6 cellular contexts compared by ENCODE assay signal in genomic region chr11:124762624-124763155, GRCh38. TPM values are rescaled to one million over a fixed set of nuclear protein-coding genes. Genes with fewer than 3 reads are reported as not detected.
A peak's percentile ranks its signal among the peaks of the same experiment; 100 is the strongest.
DNase-seq lines count a peak whose midpoint lies in the region; ATAC-seq and TF ChIP-seq lines count a peak whose summit lies in the region.

No MANE protein-coding gene starts in this region.

- H3K4me3 Mint-ChIP-seq in naive thymus-derived CD4-positive, alpha-beta T cell, result peak overlapping the region; percentile 87 to 99 (median 94)

- H3K27me3 ChIP-seq in naive thymus-derived CD4-positive, alpha-beta T cell (ENCODE audit: control insufficient read depth in 2 of 2, insufficient read depth in 2 of 2, low read length in 2 of 2), result peaks cover 7 to 16% of the 10 kb centered on the region in 2 donors

- peaks cover 18 to 42% (median 34%) of the 10 kb centered on the region in 5 donors for H3K27me3 Mint-ChIP-seq in naive thymus-derived CD4-positive, alpha-beta T cell

- H3K36me3 ChIP-seq in naive thymus-derived CD4-positive, alpha-beta T cell (ENCODE audit: control insufficient read depth in 2 of 3, insufficient read depth in 3 of 3, low read length in 3 of 3), result peaks cover 0 to 9% (median 0%) of the 10 kb centered on the region in 3 experiments

- peaks cover 8 to 31% of the 10 kb centered on the region in 2 donors for H3K4me1 ChIP-seq in naive thymus-derived CD4-positive, alpha-beta T cell (ENCODE audit: control insufficient read depth in 2 of 2, insufficient read depth in 2 of 2, low read length in 2 of 2)

- peaks cover 0 to 4% (median 3%) of the 10 kb centered on the region in 5 donors for H3K36me3 Mint-ChIP-seq in naive thymus-derived CD4-positive, alpha-beta T cell

- CTCF ChIA-PET in naive thymus-derived CD4-positive, alpha-beta T cell (lab: Charles Lee), result interaction anchor here (0.6 to 7.1 kb wide), 18 partner anchors 9 to 120 kb away, joined by 3 to 110 read pairs (median 6); partner anchors contain the start of genes MSANTD2, SIAE and SPA17

- H3K9me3 ChIP-seq in naive thymus-derived CD4-positive, alpha-beta T cell (ENCODE audit: control insufficient read depth in 2 of 3, low read length in 3 of 3), result no peaks in the 10 kb centered on the region

- in situ Hi-C loops in GM13977 (cut with MboI; ENCODE audit: low pct_unique_long_range_greater_than_20kb, low sequenced_read_pairs, unreplicated experiment), result loop anchor here (5.0 kb wide), 1 partner anchor 90 kb away; the partner anchor contains the start of genes SIAE and SPA17
- in situ Hi-C loops in astrocyte of the cerebellum (cut with HindIII; ENCODE audit: low sequenced_read_pairs), result no loop called here

- peak overlapping the region in 7 of 9 donors; percentile 24 to 92 (median 72) for H3K27ac Mint-ChIP-seq in naive thymus-derived CD4-positive, alpha-beta T cell

- H3K4me1 Mint-ChIP-seq in naive thymus-derived CD4-positive, alpha-beta T cell, result peaks cover 6 to 40% (median 24%) of the 10 kb centered on the region in 7 donors

- POLR2A ChIA-PET in naive thymus-derived CD4-positive, alpha-beta T cell (lab: Charles Lee), result interaction anchor here (0.9 to 5.1 kb wide), 9 partner anchors 10 to 93 kb away, joined by 3 to 54 read pairs (median 7); partner anchors contain the start of genes MSANTD2, SIAE, SPA17 and VSIG2

- H3K9me3 Mint-ChIP-seq in naive thymus-derived CD4-positive, alpha-beta T cell, result peaks cover 0 to 1% (median 0%) of the 10 kb centered on the region in 11 donors

- peak overlapping the region; percentile 40 for H3K4me3 ChIP-seq in astrocyte of the cerebellum (ENCODE audit: low read depth, low read length)
- peak overlapping the region; percentile 87 for H3K4me3 ChIP-seq in naive thymus-derived CD4-positive, alpha-beta T cell (ENCODE audit: low read length)

- DNase-seq in GM13977 (ENCODE audit: low spot score) (no peak), astrocyte of the cerebellum (ENCODE audit: low read depth) (no peak), NCI-H2196 (lab: John Stamatoyannopoulos, UW; ENCODE audit: unreplicated experiment) (no peak), kidney glomerular epithelial cell (lab: John Stamatoyannopoulos, UW) (no peak)
- peak in 1 of 9 donors; percentile 42 for DNase-seq in naive thymus-derived CD4-positive, alpha-beta T cell

- TF ChIP-seq CTCF in GM13977 (IDR thresholded peaks at IDR 0.05; ENCODE audit: extremely low read depth, insufficient read depth, missing control alignments), result peak; percentile 12
- no peak for TF ChIP-seq CTCF in astrocyte of the cerebellum (IDR thresholded peaks at IDR 0.05; ENCODE audit: low read depth, low read length, missing control alignments)

- peak; percentile 16 for ATAC-seq in HG03045 (IDR thresholded peaks at IDR 0.05; ENCODE audit: unreplicated experiment)
- peak; percentile 31 for ATAC-seq in naive thymus-derived CD4-positive, alpha-beta T cell

- H3K27ac ChIP-seq in naive thymus-derived CD4-positive, alpha-beta T cell (ENCODE audit: low read depth, low read length), result peak overlapping the region; percentile 26

- intact Hi-C loops in naive thymus-derived CD4-positive, alpha-beta T cell (cut with micrococcal nuclease), result loop anchor here (1.0 to 5.0 kb wide), 14 partner anchors 16 to 380 kb away; partner anchors contain the start of genes CCDC15 (in 2 of the 2), MSANTD2 (in 2 of the 2), SIAE (in 1 of the 2) and SPA17 (in 1 of the 2)

RNA-seq across cellular contexts. Expression of gene ESAM, which starts 0.6 kb away (rescaled TPM):
- total RNA-seq in naive thymus-derived CD4-positive, alpha-beta T cell, result 1 to 10 TPM in 4 of 5 experiments, under 1 TPM in 1; 0.39 to 3.4 (median 1.7) TPM
- polyA plus RNA-seq in naive thymus-derived CD4-positive, alpha-beta T cell, result 1 to 10 TPM; 1.9 to 4.1 TPM

RNA-seq across cellular contexts. Expression of gene VSIG2, which starts 10.6 kb away (rescaled TPM):
- 1 to 10 TPM in 2 of 5 experiments, under 1 TPM in 3; 0.19 to 1.7 (median 0.85) TPM for total RNA-seq in naive thymus-derived CD4-positive, alpha-beta T cell
- under 1 TPM in 1 of 2 donors, not detected in 1; 0.32 TPM for polyA plus RNA-seq in naive thymus-derived CD4-positive, alpha-beta T cell

RNA-seq across cellular contexts. Expression of gene NRGN, which starts 22.9 kb away (rescaled TPM):
- 10 to 100 TPM in 1 of 5 experiments, 1 to 10 TPM in 4; 1.2 to 48.7 (median 4.9) TPM for total RNA-seq in naive thymus-derived CD4-positive, alpha-beta T cell
- polyA plus RNA-seq in naive thymus-derived CD4-positive, alpha-beta T cell, result not detected

RNA-seq across cellular contexts. Expression of gene MSANTD2, which starts 37.5 kb away (rescaled TPM):
- 10 to 100 TPM in 4 of 5 experiments, 1 to 10 TPM in 1; 9.1 to 29.5 (median 14.4) TPM for total RNA-seq in naive thymus-derived CD4-positive, alpha-beta T cell
- 1 to 10 TPM; 3.8 to 6.0 TPM for polyA plus RNA-seq in naive thymus-derived CD4-positive, alpha-beta T cell
